1 cellular context compared by ENCODE assay signal in genomic region chr12:6430990-6431353, GRCh38.
TF ChIP-seq lines count a peak whose summit lies in the region.

No MANE protein-coding gene starts in this region.

TF ChIP-seq in GM12878, 131 proteins besides CTCF, POLR2A, EP300 and RAD21:
- no peak for TF ChIP-seq PBX3 (IDR thresholded peaks at IDR 0.05; ENCODE audit: insufficient replicate concordance, low read depth, low read length)
- no peak for TF ChIP-seq CUX1 (IDR thresholded peaks at IDR 0.05; ENCODE audit: insufficient replicate concordance, low read depth, low read length)
- TF ChIP-seq ZNF687 (IDR thresholded peaks at IDR 0.05): no peak
- TF ChIP-seq EED (IDR thresholded peaks at IDR 0.05; ENCODE audit: low read depth): no peak
- TF ChIP-seq CBFB (IDR thresholded peaks at IDR 0.05; ENCODE audit: low read depth): no peak
- no peak for TF ChIP-seq SPI1 (IDR thresholded peaks at IDR 0.05; ENCODE audit: borderline replicate concordance, insufficient read depth, low read depth, low read length)
- TF ChIP-seq WRNIP1 (IDR thresholded peaks at IDR 0.05; ENCODE audit: borderline replicate concordance, low read depth, low read length): no peak
- no peak for TF ChIP-seq ZBTB4 (CRISPR knock-in tag; IDR thresholded peaks at IDR 0.05)
- TF ChIP-seq ZBTB33 (IDR thresholded peaks at IDR 0.05): no peak
- no peak for TF ChIP-seq NKRF (conservative IDR thresholded peaks at IDR 0.05)
- TF ChIP-seq E2F8 (IDR thresholded peaks at IDR 0.05; ENCODE audit: low read depth, partially characterized antibody): no peak
- TF ChIP-seq ZBTB40 (IDR thresholded peaks at IDR 0.05; ENCODE audit: borderline replicate concordance): no peak
- no peak for TF ChIP-seq EGR1 (IDR thresholded peaks at IDR 0.05; ENCODE audit: borderline replicate concordance in 1 of 2, low read depth in 2 of 2, low read length in 2 of 2)
- no peak for TF ChIP-seq SKIL (IDR thresholded peaks at IDR 0.05; ENCODE audit: low read depth, poor library complexity, severe bottlenecking)
- no peak for TF ChIP-seq SMARCA5 (IDR thresholded peaks at IDR 0.05)
- TF ChIP-seq SMAD1 (IDR thresholded peaks at IDR 0.05; ENCODE audit: low read depth, partially characterized antibody): no peak
